In genomic region chr4:106316773-106317409, GRCh38 we compare ENCODE assay signal across 8 cellular contexts. TPM values are rescaled to one million over a fixed set of nuclear protein-coding genes. Genes with fewer than 3 reads are reported as not detected.
DNase-seq lines count a peak whose midpoint lies in the region; ATAC-seq, FAIRE-seq and TF ChIP-seq lines count a peak whose summit lies in the region.

No MANE protein-coding gene starts in this region.

- ATAC-seq in GM18498 (IDR thresholded peaks at IDR 0.05; ENCODE audit: unreplicated experiment) (peak; percentile 0), HG03280 (IDR thresholded peaks at IDR 0.05; ENCODE audit: unreplicated experiment) (peak; percentile 1), GM12878 (peak; percentile 4; the same call in 2 of the 3 replicates)

- in situ Hi-C loops in GM12878 (cut with MboI) = no loop called here

- DNase-seq in GM12878 (ENCODE audit: low read depth, low spot score) (no peak), HuH-7.5 (ENCODE audit: low spot score) (no peak), SIG-M5 (lab: John Stamatoyannopoulos, UW) (no peak)
- DNase-seq in activated CD8-positive, alpha-beta memory T cell treated with anti-CD3 and anti-CD28 coated beads for 24 hours = no peak
- no peak for DNase-seq in activated T-cell treated with anti-CD3 and anti-CD28 coated beads, Interleukin-2, amount 50 U/mL, for 48 hours

- H3K4me3 ChIP-seq in GM12878 (peak overlapping the region; percentile 83), mononuclear cell (ENCODE audit: low read length) (peak overlapping the region; percentile 79)

- H3K4me2 ChIP-seq in GM12878 (ENCODE audit: control insufficient read depth, insufficient read depth) = peak overlapping the region; percentile 78

- WGBS in GM12878 (ENCODE audit: insufficient coverage, insufficient replicate concordance, low lambda C conversion rate, missing lambda C conversion rate) = 0% methylated on average over 13 of the region's 13 CpGs

- TSS peak; percentile 79 for BruUV-seq in GM12878 (replicated peaks; lab: Mats Ljungman, UMichigan)

- CTCF ChIA-PET in GM12878 (lab: Yijun Ruan, JAX) = interaction anchor here (1.8 kb wide), 1 partner anchor 10 kb away, joined by 4 read pairs; no protein-coding TSS in a partner anchor

- no peak for TF ChIP-seq CTCF in GM12878 (IDR thresholded peaks at IDR 0.05 in 2 of 3, conservative IDR thresholded peaks at IDR 0.05 in 1 of 3; ENCODE audit: control insufficient read depth in 2 of 3, extremely low read depth in 1 of 3, insufficient read depth in 1 of 3, low read depth in 3 of 3, low read length in 3 of 3)

- FAIRE-seq in GM12878 (lab: Jason Lieb, UNC) = peak; percentile 61

- peaks cover 83% of the 10 kb centered on the region for H3K79me2 ChIP-seq in GM12878 (ENCODE audit: control insufficient read depth, insufficient read depth, low read length)

- no peak for TF ChIP-seq RAD21 in GM12878 (IDR thresholded peaks at IDR 0.05; ENCODE audit: insufficient read depth, low read depth, low read length)

- no peak for TF ChIP-seq EP300 in GM12878 (IDR thresholded peaks at IDR 0.05; ENCODE audit: borderline replicate concordance in 1 of 2, control insufficient read depth in 1 of 2, low read depth in 2 of 2, low read length in 2 of 2)

- peak overlapping the region; percentile 100 for H3K27ac ChIP-seq in GM12878 (ENCODE audit: control insufficient read depth, insufficient read depth)

- no peak for TF ChIP-seq POLR2A in GM12878 (IDR thresholded peaks at IDR 0.05; ENCODE audit: low read depth, low read length)

- SMC1A ChIA-PET in GM12878 (lab: Charles Lee; ENCODE audit: uncharacterized antibody, unreplicated experiment) = no interaction called here

- RAD21 ChIA-PET in GM12878 (lab: Charles Lee; ENCODE audit: unreplicated experiment) = no interaction called here

- no peaks in the 10 kb centered on the region for H4K20me1 ChIP-seq in GM12878 (ENCODE audit: control insufficient read depth, insufficient read depth)

- H3K36me3 ChIP-seq in GM12878 (ENCODE audit: control insufficient read depth in 2 of 2, insufficient read depth in 2 of 2, low read length in 1 of 2) = no peaks in the 10 kb centered on the region; a peak in 1 of 4 replicates

- POLR2A ChIA-PET in GM12878 (lab: Charles Lee) = interaction anchor here (1.7 kb wide), 1 partner anchor 14 kb away, joined by 4 read pairs; no protein-coding TSS in a partner anchor

- H3K9me3 ChIP-seq in GM12878 (replicated peaks; ENCODE audit: control insufficient read depth, insufficient read depth, low read length) (peaks cover 2% of the 10 kb centered on the region; the same call in 2 of the 3 replicates), mononuclear cell (ENCODE audit: low read depth, low read length) (no peaks in the 10 kb centered on the region)

- H3K9ac ChIP-seq in GM12878 (ENCODE audit: control insufficient read depth, insufficient read depth, low read length) = peak overlapping the region; percentile 99

- peak overlapping the region; percentile 100 for H2AFZ ChIP-seq in GM12878 (ENCODE audit: control insufficient read depth, low read depth, low read length)

- intact Hi-C loops in GM12878 (cut with micrococcal nuclease; ENCODE audit: unreplicated experiment) = no loop called here

- H3K27me3 ChIP-seq in GM12878 (replicated peaks in 1 of 2; ENCODE audit: control insufficient read depth in 2 of 2, insufficient read depth in 2 of 2, low read length in 1 of 2) (no peaks in the 10 kb centered on the region), mononuclear cell (ENCODE audit: insufficient read depth, low read length) (no peaks in the 10 kb centered on the region)

- no peaks in the 10 kb centered on the region for H3K4me1 ChIP-seq in GM12878 (ENCODE audit: control insufficient read depth, insufficient read depth, low read length)
- peaks cover 24% of the 10 kb centered on the region for H3K4me1 ChIP-seq in mononuclear cell (ENCODE audit: insufficient read depth, low read length)

TF ChIP-seq in GM12878, 131 proteins besides CTCF, POLR2A, EP300 and RAD21:
- TF ChIP-seq SUZ12 (IDR thresholded peaks at IDR 0.05; ENCODE audit: unreplicated experiment) (no peak), WRNIP1 (IDR thresholded peaks at IDR 0.05; ENCODE audit: borderline replicate concordance, low read depth, low read length) (0 out of 2 replicates have a peak, but pooled peaks have one; percentile 24), CBX5 (IDR thresholded peaks at IDR 0.05; ENCODE audit: low read depth) (0 out of 2 replicates have a peak, but pooled peaks have one; percentile 12), ZZZ3 (IDR thresholded peaks at IDR 0.05; ENCODE audit: control insufficient read depth, insufficient read length, low read depth) (no peak), MTA3 (IDR thresholded peaks at IDR 0.05; ENCODE audit: borderline replicate concordance, low read length) (0 out of 2 replicates have a peak, but pooled peaks have one; percentile 7), PML (IDR thresholded peaks at IDR 0.05; ENCODE audit: low read length) (0 out of 2 replicates have a peak, but pooled peaks have one; percentile 5)

RNA-seq across cellular contexts. Expression of gene AIMP1, which starts 0.5 kb away (rescaled TPM):
- 16.1 and 18.8 TPM in 2 replicates for total RNA-seq in GM12878 (2013; cell fraction: nucleolus; rRNA removed)
- total RNA-seq in GM12878 (2014; rRNA removed) (18.6 and 23.9 TPM in 2 replicates), GM12878 (2014; rRNA removed; fragmentation: Illumina TruSeq; extraction: Trizol) (35.7 and 36.9 TPM in 2 replicates), GM12878 (2021) (46.1 and 49.0 TPM in 2 replicates), mononuclear cell (51.4 TPM)
- polyA plus RNA-seq in GM12878 (2011; ENCODE audit: low read depth) = 21.7 TPM
- polyA plus RNA-seq in GM12878 (2011; rRNA removed) (41.5 and 76.4 TPM in 2 replicates), GM12878 (2014; fragmentation: Illumina TruSeq; extraction: Trizol) (66.8 and 99.6 TPM in 2 replicates), GM12878 (2014; fragmentation: Nextera tagmentation; extraction: Ambion mirVana) (100 to 1,000 TPM; 115 to 131 TPM), GM12878 (2014; rRNA removed) (27.0 and 32.3 TPM in 2 replicates), GM12878 (2016; fragmentation: Nextera tagmentation; extraction: Ambion mirVana) (100 to 1,000 TPM; 111 to 121 TPM)
- 8.2 and 8.4 TPM in 2 replicates for polyA plus RNA-seq in GM12878 (2011; cell fraction: cytosol; rRNA removed)
- 15.8 and 16.8 TPM in 2 replicates for polyA plus RNA-seq in GM12878 (2011; cell fraction: nucleus; rRNA removed)
- polyA plus RNA-seq in GM12878 (2012) = 36.5 and 53.0 TPM in 2 replicates
- polyA minus RNA-seq in GM12878 (2011; rRNA and poly(A)+ RNA removed) = 4.3 and 5.3 TPM in 2 replicates
- 3.6 and 5.3 TPM in 2 replicates for polyA minus RNA-seq in GM12878 (2011; cell fraction: cytosol; rRNA and poly(A)+ RNA removed)
- 3.6 and 5.5 TPM in 2 replicates for polyA minus RNA-seq in GM12878 (2011; cell fraction: nucleus; rRNA and poly(A)+ RNA removed)

RNA-seq across cellular contexts. Expression of gene TBCK, which starts 0.9 kb away (rescaled TPM):
- 313 and 315 TPM in 2 replicates for total RNA-seq in GM12878 (2013; cell fraction: nucleolus; rRNA removed)
- total RNA-seq in GM12878 (2014; rRNA removed) (26.5 and 30.3 TPM in 2 replicates), GM12878 (2014; rRNA removed; fragmentation: Illumina TruSeq; extraction: Trizol) (21.6 and 26.0 TPM in 2 replicates), GM12878 (2021) (20.4 and 22.8 TPM in 2 replicates), mononuclear cell (31.7 TPM)
- polyA plus RNA-seq in GM12878 (2011; ENCODE audit: low read depth) = 13.1 TPM
- polyA plus RNA-seq in GM12878 (2011; rRNA removed) (28.9 and 47.1 TPM in 2 replicates), GM12878 (2014; fragmentation: Illumina TruSeq; extraction: Trizol) (13.6 and 16.3 TPM in 2 replicates), GM12878 (2014; fragmentation: Nextera tagmentation; extraction: Ambion mirVana) (1 to 10 TPM; 4.1 to 5.3 TPM), GM12878 (2014; rRNA removed) (8.6 and 10.9 TPM in 2 replicates), GM12878 (2016; fragmentation: Nextera tagmentation; extraction: Ambion mirVana) (10 to 100 TPM; 19.9 to 21.1 TPM)
- polyA plus RNA-seq in GM12878 (2011; cell fraction: cytosol; rRNA removed) = 14.0 and 17.4 TPM in 2 replicates
- polyA plus RNA-seq in GM12878 (2011; cell fraction: nucleus; rRNA removed) = 98.6 and 119 TPM in 2 replicates
- polyA plus RNA-seq in GM12878 (2012) = 11.3 and 13.4 TPM in 2 replicates
- polyA minus RNA-seq in GM12878 (2011; rRNA and poly(A)+ RNA removed) = 65.8 and 78.1 TPM in 2 replicates
- polyA minus RNA-seq in GM12878 (2011; cell fraction: cytosol; rRNA and poly(A)+ RNA removed) = 9.9 and 10.1 TPM in 2 replicates
- 183 and 246 TPM in 2 replicates for polyA minus RNA-seq in GM12878 (2011; cell fraction: nucleus; rRNA and poly(A)+ RNA removed)

RNA-seq across cellular contexts. Expression of gene GIMD1, which starts 51.7 kb away (rescaled TPM):
- not detected in 2 replicates for total RNA-seq in GM12878 (2013; cell fraction: nucleolus; rRNA removed)
- total RNA-seq in GM12878 (2014; rRNA removed) = not detected in 2 replicates
- total RNA-seq in GM12878 (2014; rRNA removed; fragmentation: Illumina TruSeq; extraction: Trizol) = not detected in 2 replicates
- not detected in 2 replicates for total RNA-seq in GM12878 (2021)
- polyA plus RNA-seq in GM12878 (2011; ENCODE audit: low read depth) = not detected
- polyA plus RNA-seq in GM12878 (2011; rRNA removed) = not detected in 2 replicates
- polyA plus RNA-seq in GM12878 (2011; cell fraction: cytosol; rRNA removed) = not detected in 2 replicates
- not detected in 2 replicates for polyA plus RNA-seq in GM12878 (2011; cell fraction: nucleus; rRNA removed)
- not detected in 2 replicates for polyA plus RNA-seq in GM12878 (2012)
- polyA plus RNA-seq in GM12878 (2014; fragmentation: Illumina TruSeq; extraction: Trizol) = not detected in 2 replicates
- not detected for polyA plus RNA-seq in GM12878 (2014; fragmentation: Nextera tagmentation; extraction: Ambion mirVana)
- 0.14 TPM in 1 of 2 replicates, not detected in the other for polyA plus RNA-seq in GM12878 (2014; rRNA removed)
- not detected for polyA plus RNA-seq in GM12878 (2016; fragmentation: Nextera tagmentation; extraction: Ambion mirVana)
- not detected in 2 replicates for polyA minus RNA-seq in GM12878 (2011; rRNA and poly(A)+ RNA removed)
- polyA minus RNA-seq in GM12878 (2011; cell fraction: cytosol; rRNA and poly(A)+ RNA removed) = not detected in 2 replicates
- polyA minus RNA-seq in GM12878 (2011; cell fraction: nucleus; rRNA and poly(A)+ RNA removed) = not detected in 2 replicates
- total RNA-seq in mononuclear cell = not detected
